In the genomic region with DNA sequence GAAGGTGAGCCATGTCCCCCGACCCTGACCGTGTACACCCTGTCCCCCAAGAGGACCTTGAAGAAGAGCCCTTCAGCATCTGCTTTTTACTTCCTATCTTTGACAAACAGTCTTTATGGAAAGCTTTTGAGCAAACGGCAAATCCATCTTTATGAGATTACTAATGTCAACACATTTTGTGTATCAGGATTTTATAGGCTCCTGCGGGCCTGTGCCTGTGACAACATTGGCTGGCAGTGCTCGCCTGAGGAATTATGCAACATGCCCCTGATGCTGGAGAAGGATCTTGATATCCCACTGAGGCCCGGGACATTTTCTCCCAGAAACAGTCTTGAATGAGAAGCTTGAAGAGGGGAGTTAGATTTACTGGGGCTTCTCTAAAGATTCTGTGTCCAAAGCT, we compare ENCODE assay signal across 17 cellular contexts.
DNase-seq lines count a peak whose midpoint lies in the region; ATAC-seq and TF ChIP-seq lines count a peak whose summit lies in the region.
"Had no signal": no experiment of that assay in that cellular context is flagged by ENCODE, and none has a peak within 500 bp of the region (broad histone marks: within the 10 kb centered on the region; RNA-seq: fewer than 3 reads in every experiment).

No MANE protein-coding gene starts in this region.

- DNase-seq in DMS153 treated with DMSO at 0.1 percent for 48 hours (lab: John Stamatoyannopoulos, UW; ENCODE audit: unreplicated experiment) = peak; percentile 34
- DNase-seq in prostate gland (ENCODE audit: low spot score) = peak; percentile 80
- DNase-seq in activated CD4-positive, alpha-beta T cell treated with anti-CD3 and anti-CD28 coated beads, Interleukin-2, amount 10 ng/mL, durations not matched to agents 7 days and 5 days = no peak
- DNase-seq: CD4-positive, CD25-positive, alpha-beta regulatory T cell; CD8-positive, alpha-beta memory T cell; COR-L47; DMS 273 treated with DMSO at 0.1 percent for 48 hours; DMS79; GDM1; GM23248 had no signal

- ATAC-seq in GM19035 (IDR thresholded peaks at IDR 0.05; ENCODE audit: unreplicated experiment) = no peak
- ATAC-seq in GM18519 (IDR thresholded peaks at IDR 0.05; ENCODE audit: low FRiP score, unreplicated experiment) = no peak

- POLR2A ChIA-PET in activated CD4-positive, alpha-beta T cell treated with anti-CD3 and anti-CD28 coated beads, Interleukin-2, amount 10 ng/mL, durations not matched to agents 7 days and 5 days (lab: Charles Lee) = no interaction called here

- H3K4me1 Mint-ChIP-seq in activated CD4-positive, alpha-beta T cell treated with anti-CD3 and anti-CD28 coated beads, Interleukin-2, amount 10 ng/mL, durations not matched to agents 7 days and 5 days = no peaks in the 10 kb centered on the region
- H3K4me1 Mint-ChIP-seq: B cell; CD4-positive, CD25-positive, alpha-beta regulatory T cell; CD8-positive, alpha-beta memory T cell had no signal

- no peak overlapping the region for H3K4me3 Mint-ChIP-seq in activated CD4-positive, alpha-beta T cell treated with anti-CD3 and anti-CD28 coated beads, Interleukin-2, amount 10 ng/mL, durations not matched to agents 7 days and 5 days
- H3K4me3 Mint-ChIP-seq: B cell; CD4-positive, CD25-positive, alpha-beta regulatory T cell; CD8-positive, alpha-beta memory T cell had no signal

- TF ChIP-seq CTCF in 22Rv1 (IDR thresholded peaks at IDR 0.05) (no peak), VCaP (conservative IDR thresholded peaks at IDR 0.05) (no peak), prostate gland (IDR thresholded peaks at IDR 0.05) (no peak)

- H3K27ac ChIP-seq in 22Rv1 (peak overlapping the region; percentile 76), VCaP (peak overlapping the region; percentile 77), prostate gland (no peak overlapping the region)
- H3K27ac ChIP-seq: BLaER1 treated with 17β-estradiol and CSF1 and Interleukin-3, amounts not matched to agents 10 nM and 100 nM; GM23248 had no signal

- CTCF ChIA-PET in activated CD4-positive, alpha-beta T cell treated with anti-CD3 and anti-CD28 coated beads, Interleukin-2, amount 10 ng/mL, durations not matched to agents 7 days and 5 days (lab: Charles Lee) = no interaction called here

- no peaks in the 10 kb centered on the region for H3K36me3 Mint-ChIP-seq in activated CD4-positive, alpha-beta T cell treated with anti-CD3 and anti-CD28 coated beads, Interleukin-2, amount 10 ng/mL, durations not matched to agents 7 days and 5 days (ENCODE audit: low read depth)
- H3K36me3 Mint-ChIP-seq: CD4-positive, CD25-positive, alpha-beta regulatory T cell; CD8-positive, alpha-beta memory T cell had no signal

- intact Hi-C loops in prostate gland (cut with DNase I) = no loop called here

- peaks cover 3% of the 10 kb centered on the region for H3K4me1 ChIP-seq in prostate gland (replicated peaks)
- H3K4me1 ChIP-seq: BLaER1 treated with 17β-estradiol and CSF1 and Interleukin-3, amounts not matched to agents 10 nM and 100 nM; HAP-1 had no signal

- H3K27me3 ChIP-seq in prostate gland (replicated peaks; ENCODE audit: insufficient read depth) = peaks cover 5% of the 10 kb centered on the region
- H3K27me3 ChIP-seq: BLaER1 treated with 17β-estradiol and CSF1 and Interleukin-3, amounts not matched to agents 10 nM and 100 nM had no signal

- no peak overlapping the region for H3K4me3 ChIP-seq in prostate gland
- H3K4me3 ChIP-seq: BLaER1 treated with 17β-estradiol and CSF1 and Interleukin-3, amounts not matched to agents 10 nM and 100 nM; GM23248; HAP-1 had no signal

- H3K27ac Mint-ChIP-seq in activated CD4-positive, alpha-beta T cell treated with anti-CD3 and anti-CD28 coated beads, Interleukin-2, amount 10 ng/mL, durations not matched to agents 7 days and 5 days = no peak overlapping the region
- H3K27ac Mint-ChIP-seq: B cell; CD4-positive, CD25-positive, alpha-beta regulatory T cell; CD8-positive, alpha-beta memory T cell had no signal

- 24% methylated on average over 6 of the region's 6 CpGs for WGBS in prostate gland

- no peaks in the 10 kb centered on the region for H3K27me3 Mint-ChIP-seq in activated CD4-positive, alpha-beta T cell treated with anti-CD3 and anti-CD28 coated beads, Interleukin-2, amount 10 ng/mL, durations not matched to agents 7 days and 5 days
- H3K27me3 Mint-ChIP-seq: CD4-positive, CD25-positive, alpha-beta regulatory T cell had no signal

- H3K9me3 Mint-ChIP-seq in activated CD4-positive, alpha-beta T cell treated with anti-CD3 and anti-CD28 coated beads, Interleukin-2, amount 10 ng/mL, durations not matched to agents 7 days and 5 days = no peaks in the 10 kb centered on the region

- no peak for TF ChIP-seq POLR2A in prostate gland (IDR thresholded peaks at IDR 0.05)

- no peaks in the 10 kb centered on the region for H3K36me3 ChIP-seq in prostate gland
- H3K36me3 ChIP-seq: BLaER1 treated with 17β-estradiol and CSF1 and Interleukin-3, amounts not matched to agents 10 nM and 100 nM; HAP-1 had no signal

- no peaks in the 10 kb centered on the region for H3K9me3 ChIP-seq in prostate gland
- H3K9me3 ChIP-seq: BLaER1 treated with 17β-estradiol and CSF1 and Interleukin-3, amounts not matched to agents 10 nM and 100 nM; HAP-1 had no signal

Comparison
In these comparisons a context has a peak if more than half of its experiments do, and no peak if none do; other contexts are left out.
1. H3K27ac ChIP-seq: peak in 22Rv1 (single experiment) and VCaP (single experiment); none in prostate gland (0 of 2).